ENCODE assay signal across 8 cellular contexts in genomic region chr16:67170168-67170947, GRCh38. TPM values are rescaled to one million over a fixed set of nuclear protein-coding genes. Genes with fewer than 3 reads are reported as not detected.
DNase-seq lines count a peak whose midpoint lies in the region; ATAC-seq and TF ChIP-seq lines count a peak whose summit lies in the region.

Gene NOL3, plus strand, starts transcription at chr16:67170538.

- H3F3A ChIP-seq in GM23338 (replicated peaks; ENCODE audit: low read depth) = peaks cover 22% of the 10 kb centered on the region; the same call in 1 of the 2 replicates

- no peaks in the 10 kb centered on the region; the same call in 2 of the 3 replicates for H3K36me3 Mint-ChIP-seq in GM23338 (ENCODE audit: low read depth)

- H3K4me3 ChIP-seq in GM23338 (peak within 1 kb of the TSS; percentile 69), WI38 (ENCODE audit: low read depth, low read length) (peak within 1 kb of the TSS; percentile 53), mucosa of rectum (ENCODE audit: low read length in 2 of 2) (peak within 1 kb of the TSS; percentile 61 to 67)

- H3K27me3 ChIP-seq in GM23338 (ENCODE audit: insufficient read depth) (peaks cover 97% of the 10 kb centered on the region), mucosa of rectum (ENCODE audit: control insufficient read depth in 2 of 2, insufficient read depth in 2 of 2, low read length in 2 of 2) (peaks cover 4 to 5% of the 10 kb centered on the region in 2 donors)

- no peaks in the 10 kb centered on the region for H3K9me2 ChIP-seq in GM23338 (ENCODE audit: insufficient read depth)

- H3K4me1 Mint-ChIP-seq in GM23338 = peaks cover 41% of the 10 kb centered on the region

- H3K4me2 ChIP-seq in GM23338 = peak within 1 kb of the TSS; percentile 97

- peak within 1 kb of the TSS; percentile 94 for H2AFZ ChIP-seq in GM23338

- peaks cover 94% of the 10 kb centered on the region for H3K27me3 Mint-ChIP-seq in GM23338 (ENCODE audit: insufficient read depth, low read depth, poor library complexity)

- DNase-seq in NCI-H1417 (lab: John Stamatoyannopoulos, UW) = peak; percentile 47 to 84 (median 80)
- DNase-seq in NCI-H1417 treated with DMSO at 0.1 percent for 48 hours (lab: John Stamatoyannopoulos, UW) = no peak
- DNase-seq in GM23338 (ENCODE audit: low spot score) = peak; percentile 87
- DNase-seq in NCI-H146 (lab: John Stamatoyannopoulos, UW) = peak; percentile 72
- peak; percentile 90 for DNase-seq in ureter (ENCODE audit: low spot score)

- H3K36me3 ChIP-seq in GM23338 (ENCODE audit: insufficient read depth) (no peaks in the 10 kb centered on the region), mucosa of rectum (ENCODE audit: control insufficient read depth in 2 of 2, insufficient read depth in 2 of 2, low read length in 2 of 2) (no peaks in the 10 kb centered on the region)

- H3K27ac Mint-ChIP-seq in GM23338 = no peak within 1 kb of the TSS

- peak within 1 kb of the TSS; percentile 68 to 72 for H3K9ac ChIP-seq in mucosa of rectum (ENCODE audit: low read depth in 1 of 2, low read length in 2 of 2)

- ATAC-seq in GM23338 (peak; percentile 30), esophagus mucosa (peak; percentile 67)

- H3K4me3 Mint-ChIP-seq in GM23338 = peak within 1 kb of the TSS; percentile 79

- TF ChIP-seq CTCF in GM23338 (conservative IDR thresholded peaks at IDR 0.05; ENCODE audit: low read depth in 2 of 2) (no peak), WI38 (IDR thresholded peaks at IDR 0.05; ENCODE audit: low read depth, low read length) (no peak)

- H3K9me3 ChIP-seq in mucosa of rectum (ENCODE audit: control insufficient read depth in 2 of 2, low read length in 2 of 2) = no peaks in the 10 kb centered on the region

- no peaks in the 10 kb centered on the region; the same call in 2 of the 3 replicates for H3K9me3 Mint-ChIP-seq in GM23338

- H3K4me1 ChIP-seq in GM23338 (ENCODE audit: insufficient read depth) (peaks cover 30% of the 10 kb centered on the region), mucosa of rectum (ENCODE audit: control insufficient read depth in 2 of 2, insufficient read depth in 2 of 2, low read length in 2 of 2) (peaks cover 37 to 40% of the 10 kb centered on the region in 2 donors)

- H3K27ac ChIP-seq in GM23338 (ENCODE audit: low read depth) = no peak within 1 kb of the TSS
- H3K27ac ChIP-seq in mucosa of rectum (ENCODE audit: low read depth in 2 of 2, low read length in 2 of 2) = peak within 1 kb of the TSS; percentile 79

- H3K79me2 ChIP-seq in GM23338 (replicated peaks; ENCODE audit: insufficient read depth) = no peaks in the 10 kb centered on the region

- peaks cover 9% of the 10 kb centered on the region for H4K20me1 ChIP-seq in GM23338 (replicated peaks; ENCODE audit: insufficient read depth)

TF ChIP-seq in GM23338, 12 proteins besides CTCF, POLR2A, EP300 and RAD21:
- TF ChIP-seq POLR2AphosphoS5 (IDR thresholded peaks at IDR 0.05; ENCODE audit: low read depth) = 0 out of 2 replicates have a peak, but pooled peaks have one; percentile 29
- no peak for TF ChIP-seq ZNF114 (CRISPR knock-in tag; IDR thresholded peaks at IDR 0.05)

RNA-seq across cellular contexts. Expression of gene NOL3, which starts in this region (rescaled TPM):
- total RNA-seq in GM23338 (2014; rRNA removed; shearing (Covaris generic)) = 0.27 and 3.3 TPM in 2 replicates
- 2.7 and 4.0 TPM in 2 replicates for polyA plus RNA-seq in GM23338 (2016; fragmentation: Nextera tagmentation; extraction: Ambion mirVana)
- 23.3 TPM for total RNA-seq in esophagus mucosa
- total RNA-seq in ureter = 26.8 TPM
